In genomic region chr2:109333414-109334194, GRCh38 we compare ENCODE assay signal across 13 cellular contexts.
DNase-seq lines count a peak whose midpoint lies in the region; ATAC-seq, FAIRE-seq and TF ChIP-seq lines count a peak whose summit lies in the region.
"Had no signal": no experiment of that assay in that cellular context is flagged by ENCODE, and none has a peak within 500 bp of the region (broad histone marks: within the 10 kb centered on the region; RNA-seq: fewer than 3 reads in every experiment).

No MANE protein-coding gene starts in this region.

- H3K36me3 ChIP-seq in kidney (ENCODE audit: control insufficient read depth in 1 of 2, insufficient read depth in 2 of 2, low read length in 2 of 2) (no peaks in the 10 kb centered on the region), aorta (ENCODE audit: control insufficient read depth in 1 of 2, insufficient read depth in 2 of 2, low read length in 1 of 2) (no peaks in the 10 kb centered on the region)
- H3K36me3 ChIP-seq: spleen had no signal

- no peak overlapping the region for H3K4me3 ChIP-seq in kidney (ENCODE audit: low read length in 2 of 2)
- H3K4me3 ChIP-seq in aorta (ENCODE audit: low read length in 2 of 2) = no peak overlapping the region

- peaks cover 3% of the 10 kb centered on the region for H3K36me3 Mint-ChIP-seq in WTC11
- no peaks in the 10 kb centered on the region for H3K36me3 Mint-ChIP-seq in naive thymus-derived CD8-positive, alpha-beta T cell

- intact Hi-C loops in kidney (cut with DNase I) = no loop called here
- intact Hi-C loops in aorta (cut with DNase I) = no loop called here

- peaks cover 5 to 7% of the 10 kb centered on the region in 2 donors for H3K4me1 ChIP-seq in kidney (ENCODE audit: control insufficient read depth in 1 of 2, insufficient read depth in 1 of 2, low read depth in 1 of 2, low read length in 2 of 2)
- H3K4me1 ChIP-seq in aorta (ENCODE audit: control insufficient read depth in 1 of 2, insufficient read depth in 2 of 2, low read length in 2 of 2) = no peaks in the 10 kb centered on the region

- no peak for FAIRE-seq in kidney (lab: Jason Lieb, UNC)
- FAIRE-seq: D721Med, islet of Langerhans had no signal

- no peaks in the 10 kb centered on the region for H3K27me3 ChIP-seq in aorta (ENCODE audit: control insufficient read depth in 1 of 2, insufficient read depth in 2 of 2, low read length in 1 of 2)

- no peak overlapping the region for H3K27ac Mint-ChIP-seq in WTC11
- H3K27ac Mint-ChIP-seq in naive thymus-derived CD8-positive, alpha-beta T cell = no peak overlapping the region
- H3K27ac Mint-ChIP-seq: activated T-cell treated with anti-CD3 and anti-CD28 coated beads, Interleukin-2, amount 50 U/mL, for 72 hours had no signal

- ATAC-seq in WTC11 (peak; percentile 46; the same call in 1 of the 2 replicates), aorta (ENCODE audit: low FRiP score) (no peak), HG02763 (IDR thresholded peaks at IDR 0.05; ENCODE audit: unreplicated experiment) (no peak)
- no peak for ATAC-seq in naive thymus-derived CD8-positive, alpha-beta T cell
- ATAC-seq: activated T-cell treated with anti-CD3 and anti-CD28 coated beads, Interleukin-2, amount 50 U/mL, for 72 hours had no signal

- WGBS in aorta, 2 donors = 86 to 88% methylated on average over 7 of the region's 7 CpGs

- H3K27ac ChIP-seq in kidney (ENCODE audit: low read depth in 2 of 2, low read length in 2 of 2) (no peak overlapping the region), aorta (ENCODE audit: low read depth in 1 of 2, low read length in 2 of 2) (no peak overlapping the region)

- DNase-seq in AG09319 (ENCODE audit: extremely low read depth, low read depth) (no peak), HT1080 (ENCODE audit: low read depth) (peak; percentile 42), WTC11 (ENCODE audit: low spot score) (no peak), kidney (no peak), aorta (no peak)
- no peak for DNase-seq in activated CD4-positive, alpha-beta T cell treated with anti-CD3 and anti-CD28 coated beads, Interleukin-2, amount 50 U/mL, for 4 hours
- no peak for DNase-seq in naive thymus-derived CD8-positive, alpha-beta T cell
- DNase-seq: activated T-cell treated with anti-CD3 and anti-CD28 coated beads, Interleukin-2, amount 50 U/mL, for 72 hours; NCI-H1105; spleen had no signal

- peaks cover 9% of the 10 kb centered on the region for H3K9me3 Mint-ChIP-seq in WTC11
- no peaks in the 10 kb centered on the region for H3K9me3 Mint-ChIP-seq in naive thymus-derived CD8-positive, alpha-beta T cell
- H3K9me3 Mint-ChIP-seq: activated T-cell treated with anti-CD3 and anti-CD28 coated beads, Interleukin-2, amount 50 U/mL, for 72 hours had no signal

- POLR2A ChIA-PET in WTC11 (lab: Charles Lee) = interaction anchor here (1.1 kb wide), 1 partner anchor 156 kb away, joined by 3 read pairs; no protein-coding TSS in a partner anchor
- POLR2A ChIA-PET in naive thymus-derived CD8-positive, alpha-beta T cell (lab: Charles Lee) = interaction anchor here (0.7 to 2.7 kb wide), 3 partner anchors 11 to 411 kb away, joined by 3 to 11 read pairs (median 4); no protein-coding TSS in a partner anchor

- H3K4me3 Mint-ChIP-seq in WTC11 = no peak overlapping the region
- H3K4me3 Mint-ChIP-seq in naive thymus-derived CD8-positive, alpha-beta T cell = peak overlapping the region in 1 of 10 donors; percentile 22
- H3K4me3 Mint-ChIP-seq: activated T-cell treated with anti-CD3 and anti-CD28 coated beads, Interleukin-2, amount 50 U/mL, for 72 hours had no signal

- TF ChIP-seq CTCF in AG09319 (IDR thresholded peaks at IDR 0.05; ENCODE audit: low read depth, low read length) (peak; percentile 15; the same call in 1 of the 2 replicates), WTC11 (IDR thresholded peaks at IDR 0.05) (no peak), kidney (IDR thresholded peaks at IDR 0.05; ENCODE audit: borderline replicate concordance, extremely low read depth, insufficient read depth) (peak; percentile 11)

- H3K9me3 ChIP-seq in kidney (ENCODE audit: control insufficient read depth in 1 of 2, low read length in 2 of 2) (no peaks in the 10 kb centered on the region), aorta (ENCODE audit: control insufficient read depth, low read length) (no peaks in the 10 kb centered on the region)
- H3K9me3 ChIP-seq: spleen had no signal

- CTCF ChIA-PET in WTC11 (lab: Charles Lee) = interaction anchor here (0.6 to 2.2 kb wide), 9 partner anchors 11 to 177 kb away, joined by 3 to 10 read pairs (median 3); no protein-coding TSS in a partner anchor

- H3K9ac ChIP-seq in kidney (ENCODE audit: low read length in 2 of 2) = no peak overlapping the region

- H3K27me3 Mint-ChIP-seq in WTC11 (ENCODE audit: low read depth) = no peaks in the 10 kb centered on the region
- peaks cover 0 to 6% (median 0%) of the 10 kb centered on the region in 5 donors for H3K27me3 Mint-ChIP-seq in naive thymus-derived CD8-positive, alpha-beta T cell

- peaks cover 34% of the 10 kb centered on the region for H3K4me1 Mint-ChIP-seq in WTC11
- peaks cover 25 to 62% (median 58%) of the 10 kb centered on the region in 4 donors for H3K4me1 Mint-ChIP-seq in naive thymus-derived CD8-positive, alpha-beta T cell

TF ChIP-seq in WTC11, 78 proteins besides CTCF, POLR2A, EP300 and RAD21 (continues in another document):
- TF ChIP-seq, protein P1, sequence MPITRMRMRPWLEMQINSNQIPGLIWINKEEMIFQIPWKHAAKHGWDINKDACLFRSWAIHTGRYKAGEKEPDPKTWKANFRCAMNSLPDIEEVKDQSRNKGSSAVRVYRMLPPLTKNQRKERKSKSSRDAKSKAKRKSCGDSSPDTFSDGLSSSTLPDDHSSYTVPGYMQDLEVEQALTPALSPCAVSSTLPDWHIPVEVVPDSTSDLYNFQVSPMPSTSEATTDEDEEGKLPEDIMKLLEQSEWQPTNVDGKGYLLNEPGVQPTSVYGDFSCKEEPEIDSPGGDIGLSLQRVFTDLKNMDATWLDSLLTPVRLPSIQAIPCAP (CRISPR knock-in tag; IDR thresholded peaks at IDR 0.05) = no peak
- no peak; the same call in 1 of the 2 replicates for TF ChIP-seq HMGA2 (CRISPR knock-in tag; IDR thresholded peaks at IDR 0.05)
- TF ChIP-seq ZNF121 (CRISPR knock-in tag; IDR thresholded peaks at IDR 0.05) = no peak
- TF ChIP-seq, protein P2, sequence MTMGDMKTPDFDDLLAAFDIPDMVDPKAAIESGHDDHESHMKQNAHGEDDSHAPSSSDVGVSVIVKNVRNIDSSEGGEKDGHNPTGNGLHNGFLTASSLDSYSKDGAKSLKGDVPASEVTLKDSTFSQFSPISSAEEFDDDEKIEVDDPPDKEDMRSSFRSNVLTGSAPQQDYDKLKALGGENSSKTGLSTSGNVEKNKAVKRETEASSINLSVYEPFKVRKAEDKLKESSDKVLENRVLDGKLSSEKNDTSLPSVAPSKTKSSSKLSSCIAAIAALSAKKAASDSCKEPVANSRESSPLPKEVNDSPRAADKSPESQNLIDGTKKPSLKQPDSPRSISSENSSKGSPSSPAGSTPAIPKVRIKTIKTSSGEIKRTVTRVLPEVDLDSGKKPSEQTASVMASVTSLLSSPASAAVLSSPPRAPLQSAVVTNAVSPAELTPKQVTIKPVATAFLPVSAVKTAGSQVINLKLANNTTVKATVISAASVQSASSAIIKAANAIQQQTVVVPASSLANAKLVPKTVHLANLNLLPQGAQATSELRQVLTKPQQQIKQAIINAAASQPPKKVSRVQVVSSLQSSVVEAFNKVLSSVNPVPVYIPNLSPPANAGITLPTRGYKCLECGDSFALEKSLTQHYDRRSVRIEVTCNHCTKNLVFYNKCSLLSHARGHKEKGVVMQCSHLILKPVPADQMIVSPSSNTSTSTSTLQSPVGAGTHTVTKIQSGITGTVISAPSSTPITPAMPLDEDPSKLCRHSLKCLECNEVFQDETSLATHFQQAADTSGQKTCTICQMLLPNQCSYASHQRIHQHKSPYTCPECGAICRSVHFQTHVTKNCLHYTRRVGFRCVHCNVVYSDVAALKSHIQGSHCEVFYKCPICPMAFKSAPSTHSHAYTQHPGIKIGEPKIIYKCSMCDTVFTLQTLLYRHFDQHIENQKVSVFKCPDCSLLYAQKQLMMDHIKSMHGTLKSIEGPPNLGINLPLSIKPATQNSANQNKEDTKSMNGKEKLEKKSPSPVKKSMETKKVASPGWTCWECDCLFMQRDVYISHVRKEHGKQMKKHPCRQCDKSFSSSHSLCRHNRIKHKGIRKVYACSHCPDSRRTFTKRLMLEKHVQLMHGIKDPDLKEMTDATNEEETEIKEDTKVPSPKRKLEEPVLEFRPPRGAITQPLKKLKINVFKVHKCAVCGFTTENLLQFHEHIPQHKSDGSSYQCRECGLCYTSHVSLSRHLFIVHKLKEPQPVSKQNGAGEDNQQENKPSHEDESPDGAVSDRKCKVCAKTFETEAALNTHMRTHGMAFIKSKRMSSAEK (CRISPR knock-in tag; IDR thresholded peaks at IDR 0.05; ENCODE audit: borderline replicate concordance) = no peak
- no peak for TF ChIP-seq NFE2L1 (CRISPR knock-in tag; IDR thresholded peaks at IDR 0.05)
- no peak for TF ChIP-seq ZNF671 (CRISPR knock-in tag; IDR thresholded peaks at IDR 0.05)
- TF ChIP-seq, protein P3, sequence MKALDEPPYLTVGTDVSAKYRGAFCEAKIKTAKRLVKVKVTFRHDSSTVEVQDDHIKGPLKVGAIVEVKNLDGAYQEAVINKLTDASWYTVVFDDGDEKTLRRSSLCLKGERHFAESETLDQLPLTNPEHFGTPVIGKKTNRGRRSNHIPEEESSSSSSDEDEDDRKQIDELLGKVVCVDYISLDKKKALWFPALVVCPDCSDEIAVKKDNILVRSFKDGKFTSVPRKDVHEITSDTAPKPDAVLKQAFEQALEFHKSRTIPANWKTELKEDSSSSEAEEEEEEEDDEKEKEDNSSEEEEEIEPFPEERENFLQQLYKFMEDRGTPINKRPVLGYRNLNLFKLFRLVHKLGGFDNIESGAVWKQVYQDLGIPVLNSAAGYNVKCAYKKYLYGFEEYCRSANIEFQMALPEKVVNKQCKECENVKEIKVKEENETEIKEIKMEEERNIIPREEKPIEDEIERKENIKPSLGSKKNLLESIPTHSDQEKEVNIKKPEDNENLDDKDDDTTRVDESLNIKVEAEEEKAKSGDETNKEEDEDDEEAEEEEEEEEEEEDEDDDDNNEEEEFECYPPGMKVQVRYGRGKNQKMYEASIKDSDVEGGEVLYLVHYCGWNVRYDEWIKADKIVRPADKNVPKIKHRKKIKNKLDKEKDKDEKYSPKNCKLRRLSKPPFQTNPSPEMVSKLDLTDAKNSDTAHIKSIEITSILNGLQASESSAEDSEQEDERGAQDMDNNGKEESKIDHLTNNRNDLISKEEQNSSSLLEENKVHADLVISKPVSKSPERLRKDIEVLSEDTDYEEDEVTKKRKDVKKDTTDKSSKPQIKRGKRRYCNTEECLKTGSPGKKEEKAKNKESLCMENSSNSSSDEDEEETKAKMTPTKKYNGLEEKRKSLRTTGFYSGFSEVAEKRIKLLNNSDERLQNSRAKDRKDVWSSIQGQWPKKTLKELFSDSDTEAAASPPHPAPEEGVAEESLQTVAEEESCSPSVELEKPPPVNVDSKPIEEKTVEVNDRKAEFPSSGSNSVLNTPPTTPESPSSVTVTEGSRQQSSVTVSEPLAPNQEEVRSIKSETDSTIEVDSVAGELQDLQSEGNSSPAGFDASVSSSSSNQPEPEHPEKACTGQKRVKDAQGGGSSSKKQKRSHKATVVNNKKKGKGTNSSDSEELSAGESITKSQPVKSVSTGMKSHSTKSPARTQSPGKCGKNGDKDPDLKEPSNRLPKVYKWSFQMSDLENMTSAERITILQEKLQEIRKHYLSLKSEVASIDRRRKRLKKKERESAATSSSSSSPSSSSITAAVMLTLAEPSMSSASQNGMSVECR (CRISPR knock-in tag; IDR thresholded peaks at IDR 0.05; ENCODE audit: borderline replicate concordance) = no peak
